ENCODE assay signal across 11 cellular contexts in the genomic region with DNA sequence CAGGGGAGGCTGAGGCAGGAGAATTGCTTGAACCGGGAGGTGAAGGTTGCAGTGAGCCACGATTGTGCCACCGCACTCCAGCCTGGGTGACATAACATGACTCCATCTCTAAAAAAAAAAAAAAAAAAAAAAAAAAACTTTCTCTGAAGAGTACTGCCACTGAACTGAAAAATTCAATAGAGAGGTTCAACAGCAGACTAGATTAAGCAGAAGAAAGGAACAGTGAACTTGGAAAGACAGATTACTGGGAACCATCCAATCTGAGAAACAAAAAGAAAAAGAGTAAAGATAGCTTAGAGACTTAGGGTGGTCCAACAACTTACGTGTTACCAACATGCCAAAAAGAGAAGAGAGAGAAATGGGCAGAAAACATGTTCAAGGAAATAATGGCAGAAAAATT.
"Had no signal": no experiment of that assay in that cellular context is flagged by ENCODE, and none has a peak within 500 bp of the region (broad histone marks: within the 10 kb centered on the region; RNA-seq: fewer than 3 reads in every experiment).

No MANE protein-coding gene starts in this region.

- FAIRE-seq: H1, H54 had no signal

- H3K4me1 ChIP-seq: HAP-1 had no signal

- H2AFZ ChIP-seq: GM23248, GM23338 had no signal

- ATAC-seq: HCT116 had no signal

- DNase-seq: GM23248, GOT3, H7, H9, HCEC 1CT, HFFc6 had no signal

- H3K4me3 ChIP-seq: GM23248, GM23338, HAP-1 had no signal

- H3K36me3 ChIP-seq: HAP-1 had no signal

- H3K9me3 ChIP-seq: HAP-1 had no signal

- H3K4me2 ChIP-seq: GM23338 had no signal

- H3K27ac ChIP-seq: GM23248 had no signal

- H3K9ac ChIP-seq: GM23248 had no signal
